Comparison of ENCODE assay signal across 8 cellular contexts in the genomic region with DNA sequence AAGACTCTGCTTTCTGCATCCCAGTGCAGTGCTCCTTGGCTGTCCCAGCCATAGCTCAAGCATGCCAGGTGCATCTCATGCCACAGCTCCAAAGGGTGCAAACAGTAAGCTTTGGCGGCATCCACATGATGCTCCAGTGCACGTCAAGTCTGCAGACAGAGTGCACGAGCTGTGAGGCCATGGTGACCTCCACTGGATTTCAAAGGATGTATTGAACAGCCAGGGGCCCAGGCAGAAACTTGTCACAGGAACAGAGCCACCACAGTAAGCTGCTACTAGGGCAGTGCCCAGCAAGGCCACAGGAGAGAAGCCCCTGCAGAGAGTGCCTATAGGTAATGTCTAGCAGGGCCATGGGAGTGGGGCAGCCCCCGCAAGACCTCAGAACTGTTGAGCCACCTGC.
"Had no signal": no experiment of that assay in that cellular context is flagged by ENCODE, and none has a peak within 500 bp of the region (broad histone marks: within the 10 kb centered on the region; RNA-seq: fewer than 3 reads in every experiment).

No MANE protein-coding gene starts in this region.

- DNase-seq: GM23248, GOT3, H7, HFFc6, IMR-90 had no signal

- H3K36me3 ChIP-seq: HAP-1 had no signal

- H3K9ac ChIP-seq: GM23248 had no signal

- H3K4me1 ChIP-seq: HAP-1 had no signal

- H3K4me3 Mint-ChIP-seq: HFFc6 had no signal

- H3K9me3 ChIP-seq: HAP-1 had no signal

- H3K27ac ChIP-seq: GM23248 had no signal

- H2AFZ ChIP-seq: GM23248 had no signal

- ATAC-seq: HCT116, K562 had no signal

- H3K4me3 ChIP-seq: GM23248, HAP-1, K562 had no signal
